1 cellular context compared by ENCODE assay signal in the genomic region with DNA sequence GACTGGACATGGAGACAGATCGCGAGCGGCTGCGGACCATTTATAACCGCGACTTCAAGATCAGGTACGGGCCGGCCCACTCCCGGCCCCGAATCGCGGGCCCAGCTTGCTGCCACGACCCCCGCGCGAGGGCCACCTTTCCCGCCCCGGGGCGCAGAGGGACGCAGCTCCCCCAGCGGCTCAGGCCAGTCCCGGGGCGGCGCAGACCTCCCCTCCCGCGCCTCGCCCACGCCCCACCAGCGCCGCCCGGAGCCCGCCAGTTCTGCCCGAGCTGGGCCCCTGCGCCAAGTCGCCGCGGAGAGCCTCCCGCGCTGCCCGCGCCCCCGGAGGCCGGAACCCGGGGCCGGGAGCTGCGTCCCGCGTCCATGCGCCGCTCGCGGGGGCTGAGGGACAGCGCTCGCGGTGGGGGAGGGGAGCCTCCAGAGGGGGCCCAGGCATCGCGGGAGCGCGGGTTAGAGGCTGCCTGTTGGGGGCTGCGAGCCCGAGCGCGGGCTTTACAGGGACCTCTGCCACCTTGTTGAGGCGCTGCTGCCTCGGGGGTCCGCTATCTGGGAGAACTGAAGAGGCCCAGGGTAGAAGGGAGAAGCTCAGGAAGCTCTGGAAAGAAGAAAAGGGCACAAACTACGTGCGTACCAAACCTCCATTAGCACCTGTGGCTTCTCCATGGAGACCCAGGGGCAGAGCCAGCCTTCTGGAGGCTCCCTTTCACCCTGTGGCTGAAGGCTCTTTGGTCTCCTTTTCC.
TF ChIP-seq lines count a peak whose summit lies in the region.

No MANE protein-coding gene starts in this region.

TF ChIP-seq in GM12878, 131 proteins besides CTCF, POLR2A, EP300 and RAD21:
- TF ChIP-seq IRF4 (IDR thresholded peaks at IDR 0.05; ENCODE audit: low read depth, low read length) (no peak), LARP7 (IDR thresholded peaks at IDR 0.05) (peak; percentile 83), EGR1 (IDR thresholded peaks at IDR 0.05; ENCODE audit: borderline replicate concordance in 1 of 2, low read depth in 2 of 2, low read length in 2 of 2) (peak in 1 of 2 experiments; percentile 79; a peak in 1 of 3 replicates), KLF5 (IDR thresholded peaks at IDR 0.05; ENCODE audit: partially characterized antibody) (peak; percentile 23), DPF2 (IDR thresholded peaks at IDR 0.05) (peak; percentile 63; the same call in 1 of the 2 replicates), JUNB (IDR thresholded peaks at IDR 0.05) (no peak), TCF12 (IDR thresholded peaks at IDR 0.05; ENCODE audit: low read depth, low read length) (no peak), NR2F1 (conservative IDR thresholded peaks at IDR 0.05) (0 out of 2 replicates have a peak, but pooled peaks have one; percentile 39), TCF7 (IDR thresholded peaks at IDR 0.05; ENCODE audit: borderline replicate concordance) (no peak), IKZF1 (conservative IDR thresholded peaks at IDR 0.05) (peak; percentile 60), IRF3 (IDR thresholded peaks at IDR 0.05) (peak; percentile 29), NR2C1 (IDR thresholded peaks at IDR 0.05) (peak; percentile 18; the same call in 1 of the 2 replicates), BHLHE40 (IDR thresholded peaks at IDR 0.05; ENCODE audit: borderline replicate concordance in 1 of 2, low read depth in 2 of 2, low read length in 1 of 2) (peak in 1 of 2 experiments; percentile 31; a peak in 2 of 4 replicates), RBBP5 (conservative IDR thresholded peaks at IDR 0.05) (no peak), GATAD2B (conservative IDR thresholded peaks at IDR 0.05; ENCODE audit: low read depth) (peak; percentile 86), BACH1 (IDR thresholded peaks at IDR 0.05; ENCODE audit: borderline replicate concordance) (peak; percentile 45), RB1 (IDR thresholded peaks at IDR 0.05; ENCODE audit: borderline replicate concordance) (peak; percentile 80; the same call in 1 of the 2 replicates), ZNF207 (IDR thresholded peaks at IDR 0.05; ENCODE audit: borderline replicate concordance) (0 out of 2 replicates have a peak, but pooled peaks have one; percentile 58), ETV6 (conservative IDR thresholded peaks at IDR 0.05 in 1 of 2, IDR thresholded peaks at IDR 0.05 in 1 of 2; ENCODE audit: borderline replicate concordance in 1 of 2, low read depth in 1 of 2) (peak in 1 of 2 experiments; percentile 18; a peak in 1 of 4 replicates), E2F4 (IDR thresholded peaks at IDR 0.05; ENCODE audit: low read depth, low read length) (0 out of 2 replicates have a peak, but pooled peaks have one; percentile 10), SMARCA5 (IDR thresholded peaks at IDR 0.05) (peak; percentile 83), SIN3A (IDR thresholded peaks at IDR 0.05; ENCODE audit: low read depth, low read length) (peak; percentile 4; the same call in 1 of the 2 replicates), MEF2A (IDR thresholded peaks at IDR 0.05; ENCODE audit: insufficient read depth, low read depth, low read length) (no peak), STAT1 (conservative IDR thresholded peaks at IDR 0.05) (0 out of 2 replicates have a peak, but pooled peaks have one; percentile 72), ZNF24 (IDR thresholded peaks at IDR 0.05) (no peak)
- TF ChIP-seq, protein P1, sequence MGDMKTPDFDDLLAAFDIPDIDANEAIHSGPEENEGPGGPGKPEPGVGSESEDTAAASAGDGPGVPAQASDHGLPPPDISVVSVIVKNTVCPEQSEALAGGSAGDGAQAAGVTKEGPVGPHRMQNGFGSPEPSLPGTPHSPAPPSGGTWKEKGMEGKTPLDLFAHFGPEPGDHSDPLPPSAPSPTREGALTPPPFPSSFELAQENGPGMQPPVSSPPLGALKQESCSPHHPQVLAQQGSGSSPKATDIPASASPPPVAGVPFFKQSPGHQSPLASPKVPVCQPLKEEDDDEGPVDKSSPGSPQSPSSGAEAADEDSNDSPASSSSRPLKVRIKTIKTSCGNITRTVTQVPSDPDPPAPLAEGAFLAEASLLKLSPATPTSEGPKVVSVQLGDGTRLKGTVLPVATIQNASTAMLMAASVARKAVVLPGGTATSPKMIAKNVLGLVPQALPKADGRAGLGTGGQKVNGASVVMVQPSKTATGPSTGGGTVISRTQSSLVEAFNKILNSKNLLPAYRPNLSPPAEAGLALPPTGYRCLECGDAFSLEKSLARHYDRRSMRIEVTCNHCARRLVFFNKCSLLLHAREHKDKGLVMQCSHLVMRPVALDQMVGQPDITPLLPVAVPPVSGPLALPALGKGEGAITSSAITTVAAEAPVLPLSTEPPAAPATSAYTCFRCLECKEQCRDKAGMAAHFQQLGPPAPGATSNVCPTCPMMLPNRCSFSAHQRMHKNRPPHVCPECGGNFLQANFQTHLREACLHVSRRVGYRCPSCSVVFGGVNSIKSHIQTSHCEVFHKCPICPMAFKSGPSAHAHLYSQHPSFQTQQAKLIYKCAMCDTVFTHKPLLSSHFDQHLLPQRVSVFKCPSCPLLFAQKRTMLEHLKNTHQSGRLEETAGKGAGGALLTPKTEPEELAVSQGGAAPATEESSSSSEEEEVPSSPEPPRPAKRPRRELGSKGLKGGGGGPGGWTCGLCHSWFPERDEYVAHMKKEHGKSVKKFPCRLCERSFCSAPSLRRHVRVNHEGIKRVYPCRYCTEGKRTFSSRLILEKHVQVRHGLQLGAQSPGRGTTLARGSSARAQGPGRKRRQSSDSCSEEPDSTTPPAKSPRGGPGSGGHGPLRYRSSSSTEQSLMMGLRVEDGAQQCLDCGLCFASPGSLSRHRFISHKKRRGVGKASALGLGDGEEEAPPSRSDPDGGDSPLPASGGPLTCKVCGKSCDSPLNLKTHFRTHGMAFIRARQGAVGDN (IDR thresholded peaks at IDR 0.05) = 0 out of 2 replicates have a peak, but pooled peaks have one; percentile 42
- TF ChIP-seq, protein P2, sequence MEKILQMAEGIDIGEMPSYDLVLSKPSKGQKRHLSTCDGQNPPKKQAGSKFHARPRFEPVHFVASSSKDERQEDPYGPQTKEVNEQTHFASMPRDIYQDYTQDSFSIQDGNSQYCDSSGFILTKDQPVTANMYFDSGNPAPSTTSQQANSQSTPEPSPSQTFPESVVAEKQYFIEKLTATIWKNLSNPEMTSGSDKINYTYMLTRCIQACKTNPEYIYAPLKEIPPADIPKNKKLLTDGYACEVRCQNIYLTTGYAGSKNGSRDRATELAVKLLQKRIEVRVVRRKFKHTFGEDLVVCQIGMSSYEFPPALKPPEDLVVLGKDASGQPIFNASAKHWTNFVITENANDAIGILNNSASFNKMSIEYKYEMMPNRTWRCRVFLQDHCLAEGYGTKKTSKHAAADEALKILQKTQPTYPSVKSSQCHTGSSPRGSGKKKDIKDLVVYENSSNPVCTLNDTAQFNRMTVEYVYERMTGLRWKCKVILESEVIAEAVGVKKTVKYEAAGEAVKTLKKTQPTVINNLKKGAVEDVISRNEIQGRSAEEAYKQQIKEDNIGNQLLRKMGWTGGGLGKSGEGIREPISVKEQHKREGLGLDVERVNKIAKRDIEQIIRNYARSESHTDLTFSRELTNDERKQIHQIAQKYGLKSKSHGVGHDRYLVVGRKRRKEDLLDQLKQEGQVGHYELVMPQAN (conservative IDR thresholded peaks at IDR 0.05) = peak; percentile 63
